Comparison of ENCODE assay signal across 12 cellular contexts in genomic region chr6:53986721-53987526, GRCh38.
A peak's percentile ranks its signal among the peaks of the same experiment; 100 is the strongest.
DNase-seq lines count a peak whose midpoint lies in the region; ATAC-seq and TF ChIP-seq lines count a peak whose summit lies in the region.
"Had no signal": no experiment of that assay in that cellular context is flagged by ENCODE, and none has a peak within 500 bp of the region (broad histone marks: within the 10 kb centered on the region; RNA-seq: fewer than 3 reads in every experiment).

No MANE protein-coding gene starts in this region.

- no TSS peak for BruUV-seq in Caco-2 (replicated peaks; lab: Mats Ljungman, UMichigan)

- CTCF ChIA-PET in Caco-2 (lab: Charles Lee) = interaction anchor here (0.9 to 1.9 kb wide), 8 partner anchors 11 to 281 kb away, joined by 3 to 8 read pairs (median 4); no protein-coding TSS in a partner anchor

- H3K9me3 Mint-ChIP-seq in osteocyte (ENCODE audit: unreplicated experiment) = no peaks in the 10 kb centered on the region
- no peaks in the 10 kb centered on the region for H3K9me3 Mint-ChIP-seq in Caco-2 (ENCODE audit: unreplicated experiment)
- H3K9me3 Mint-ChIP-seq: neural crest cell had no signal

- H3K27me3 Mint-ChIP-seq in osteocyte (ENCODE audit: unreplicated experiment) = no peaks in the 10 kb centered on the region
- no peaks in the 10 kb centered on the region for H3K27me3 Mint-ChIP-seq in Caco-2 (ENCODE audit: insufficient read depth, unreplicated experiment)

- TF ChIP-seq CTCF in HFF-Myc (IDR thresholded peaks at IDR 0.05; ENCODE audit: low read depth, low read length, missing control alignments) = no peak
- peak; percentile 0 for TF ChIP-seq CTCF in foreskin keratinocyte (conservative IDR thresholded peaks at IDR 0.05)
- no peak for TF ChIP-seq CTCF in osteocyte (IDR thresholded peaks at IDR 0.05)
- no peak for TF ChIP-seq CTCF in Caco-2 (IDR thresholded peaks at IDR 0.05; ENCODE audit: insufficient read depth in 1 of 2, low read depth in 1 of 2, low read length in 1 of 2, severe bottlenecking in 1 of 2, unreplicated experiment in 1 of 2)

- no peak overlapping the region for H3K4me3 ChIP-seq in HFF-Myc (replicated peaks; ENCODE audit: low read depth, low read length)
- H3K4me3 ChIP-seq in Caco-2 (ENCODE audit: low read depth, low read length) = no peak overlapping the region
- H3K4me3 ChIP-seq: vagina had no signal

- no peaks in the 10 kb centered on the region for H3K36me3 ChIP-seq in Caco-2 (ENCODE audit: control insufficient read depth, insufficient read depth, low read length)
- H3K36me3 ChIP-seq: vagina had no signal

- DNase-seq in HFF-Myc (ENCODE audit: extremely low read depth, low read depth) (peak; percentile 75), SHP77 treated with DMSO at 0.1 percent for 48 hours (lab: John Stamatoyannopoulos, UW) (peak; percentile 14), foreskin keratinocyte (peak in 1 of 2 donors; percentile 45), osteocyte (ENCODE audit: extremely low spot score, unreplicated experiment) (no peak), Caco-2 (no peak), EL (no peak), cerebellum (ENCODE audit: low spot score) (no peak), globus pallidus (ENCODE audit: low spot score) (no peak)
- DNase-seq: activated CD8-positive, alpha-beta T cell treated with anti-CD3 and anti-CD28 coated beads, Interleukin-2, amount 10 ng/mL, durations not matched to agents 7 days and 5 days; NCI-H1436 treated with DMSO at 0.1 percent for 48 hours had no signal

- H3K4me3 Mint-ChIP-seq in osteocyte (ENCODE audit: unreplicated experiment) = no peak overlapping the region
- no peak overlapping the region for H3K4me3 Mint-ChIP-seq in Caco-2 (ENCODE audit: unreplicated experiment)
- H3K4me3 Mint-ChIP-seq: activated CD8-positive, alpha-beta T cell treated with anti-CD3 and anti-CD28 coated beads, Interleukin-2, amount 10 ng/mL, durations not matched to agents 7 days and 5 days; neural crest cell had no signal

- peak; percentile 44 for ATAC-seq in foreskin keratinocyte
- ATAC-seq: activated CD8-positive, alpha-beta T cell treated with anti-CD3 and anti-CD28 coated beads, Interleukin-2, amount 10 ng/mL, durations not matched to agents 7 days and 5 days had no signal

- intact Hi-C loops in Caco-2 (cut with micrococcal nuclease; ENCODE audit: unreplicated experiment) = loop anchor here (1.0 to 10.0 kb wide), 7 partner anchors 41 to 1255 kb away; no protein-coding TSS in a partner anchor

- POLR2A ChIA-PET in Caco-2 (lab: Charles Lee) = no interaction called here

- H3K4me1 ChIP-seq in foreskin keratinocyte (peaks cover 38% of the 10 kb centered on the region), Caco-2 (no peaks in the 10 kb centered on the region)

- no peaks in the 10 kb centered on the region for H3K36me3 Mint-ChIP-seq in osteocyte (ENCODE audit: unreplicated experiment)
- H3K36me3 Mint-ChIP-seq in Caco-2 (ENCODE audit: insufficient read depth, unreplicated experiment) = no peaks in the 10 kb centered on the region

- H3K27ac ChIP-seq in foreskin keratinocyte = no peak overlapping the region
- H3K27ac ChIP-seq: vagina had no signal

- peaks cover 41% of the 10 kb centered on the region for H3K4me1 Mint-ChIP-seq in osteocyte (ENCODE audit: unreplicated experiment)
- H3K4me1 Mint-ChIP-seq in Caco-2 (ENCODE audit: low read depth, unreplicated experiment) = peaks cover 9% of the 10 kb centered on the region

- H3K27ac Mint-ChIP-seq in osteocyte (ENCODE audit: unreplicated experiment) (peak overlapping the region; percentile 75), Caco-2 (ENCODE audit: unreplicated experiment) (no peak overlapping the region)
- H3K27ac Mint-ChIP-seq: activated CD8-positive, alpha-beta T cell treated with anti-CD3 and anti-CD28 coated beads, Interleukin-2, amount 10 ng/mL, durations not matched to agents 7 days and 5 days had no signal

- H3K9me3 ChIP-seq in Caco-2 = no peaks in the 10 kb centered on the region
- H3K9me3 ChIP-seq: vagina had no signal

- H3K27me3 ChIP-seq in foreskin keratinocyte (no peaks in the 10 kb centered on the region), Caco-2 (replicated peaks; ENCODE audit: control insufficient read depth, insufficient read depth, low read length) (no peaks in the 10 kb centered on the region; the same call in 1 of the 2 replicates)
- H3K27me3 ChIP-seq: vagina had no signal

Comparison
In these comparisons a context has a peak if more than half of its experiments do, and no peak if none do; other contexts are left out.
1. DNase-seq: peak in HFF-Myc (single experiment) and SHP77 treated with DMSO at 0.1 percent for 48 hours (single experiment); none in osteocyte (single experiment), Caco-2 (0 of 2), EL (single experiment), cerebellum (single experiment) and globus pallidus (single experiment).